1 cellular context compared by ENCODE assay signal in the genomic region with DNA sequence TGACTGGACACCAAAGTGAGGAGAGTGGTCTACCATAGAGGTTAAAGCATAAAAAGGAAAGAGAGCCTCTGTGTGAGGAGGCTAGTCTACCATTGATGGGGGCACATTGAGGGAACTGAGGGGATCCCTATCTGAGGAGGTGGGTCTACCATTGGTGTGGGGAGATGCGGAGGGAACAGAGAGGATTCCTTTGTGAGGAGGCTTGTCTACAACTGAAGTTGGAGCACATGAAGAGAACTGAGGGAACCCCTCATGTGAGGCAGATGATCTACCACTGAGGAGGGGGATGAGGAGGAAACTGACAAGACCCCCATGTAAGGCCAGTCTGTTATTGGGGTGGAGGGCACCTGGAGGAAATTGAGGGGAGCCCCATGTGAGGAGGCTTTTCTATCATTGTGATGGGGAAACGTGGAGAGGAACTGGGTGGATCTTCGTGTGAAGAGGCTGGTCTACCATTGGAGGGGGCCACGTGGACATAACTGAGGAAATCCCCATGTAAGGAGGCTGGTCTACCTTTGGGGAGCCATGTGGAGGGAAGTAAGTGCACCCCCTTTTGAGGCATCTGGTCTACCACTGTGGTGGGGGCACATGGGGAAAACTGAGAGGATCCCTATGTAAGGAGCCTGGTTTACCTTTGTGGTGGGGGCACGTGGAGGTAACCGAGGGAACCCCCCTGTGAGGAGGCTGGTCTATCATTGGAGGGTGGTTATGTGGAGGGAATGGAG.
TF ChIP-seq lines count a peak whose summit lies in the region.

No MANE protein-coding gene starts in this region.

TF ChIP-seq in HepG2, 621 proteins besides CTCF, POLR2A, EP300 and RAD21 (continued from another document):
- TF ChIP-seq MNT (IDR thresholded peaks at IDR 0.05) (peak; percentile 19; the same call in 1 of the 2 replicates), HNRNPK (IDR thresholded peaks at IDR 0.05; ENCODE audit: low read depth, low read length, poor library complexity, severe bottlenecking) (no peak), SMARCC2 (IDR thresholded peaks at IDR 0.05) (no peak)
